In genomic region chr5:172807766-172808311, GRCh38 we compare ENCODE assay signal across 8 cellular contexts. TPM values are rescaled to one million over a fixed set of nuclear protein-coding genes. Genes with fewer than 3 reads are reported as not detected.
DNase-seq lines count a peak whose midpoint lies in the region; ATAC-seq and TF ChIP-seq lines count a peak whose summit lies in the region.
"Had no signal": no experiment of that assay in that cellular context is flagged by ENCODE, and none has a peak within 500 bp of the region (broad histone marks: within the 10 kb centered on the region; RNA-seq: fewer than 3 reads in every experiment).

No MANE protein-coding gene starts in this region.

- H3K4me1 Mint-ChIP-seq in T-helper 17 cell: peaks cover 9% of the 10 kb centered on the region

- H3K9me3 ChIP-seq in T-helper 17 cell (ENCODE audit: control insufficient read depth, low read length, poor library complexity, severe bottlenecking) (no peaks in the 10 kb centered on the region), iPS-18a (ENCODE audit: control insufficient read depth, low read depth, low read length) (no peaks in the 10 kb centered on the region), skeletal muscle tissue (ENCODE audit: control insufficient read depth in 3 of 3, low read length in 3 of 3) (no peaks in the 10 kb centered on the region), WERI-Rb-1 (ENCODE audit: severe bottlenecking) (no peaks in the 10 kb centered on the region)

- ATAC-seq in GM18907 (IDR thresholded peaks at IDR 0.05; ENCODE audit: unreplicated experiment): peak; percentile 6
- no peak for ATAC-seq in T-helper 17 cell

- DNase-seq in T-helper 17 cell: no peak
- no peak for DNase-seq in NCI-H146 treated with DMSO at 0.1 percent for 48 hours (lab: John Stamatoyannopoulos, UW; ENCODE audit: unreplicated experiment)
- DNase-seq in NCI-H774 (lab: John Stamatoyannopoulos, UW): no peak
- DNase-seq in WERI-Rb-1: no peak

- peak overlapping the region; percentile 87 for H3K4me3 Mint-ChIP-seq in T-helper 17 cell

- no peak overlapping the region for H3K27ac ChIP-seq in iPS-18a (ENCODE audit: low read length)
- H3K27ac ChIP-seq in skeletal muscle tissue (ENCODE audit: low read depth, low read length): peak overlapping the region; percentile 43
- no peak overlapping the region for H3K27ac ChIP-seq in WERI-Rb-1

- peak overlapping the region; percentile 96 for H3K27ac Mint-ChIP-seq in T-helper 17 cell

- H3K36me3 ChIP-seq in iPS-18a (ENCODE audit: control insufficient read depth, low read depth, low read length): no peaks in the 10 kb centered on the region
- no peaks in the 10 kb centered on the region for H3K36me3 ChIP-seq in skeletal muscle tissue (ENCODE audit: control insufficient read depth in 3 of 3, insufficient read depth in 3 of 3, low read length in 3 of 3)
- no peaks in the 10 kb centered on the region for H3K36me3 ChIP-seq in WERI-Rb-1
- H3K36me3 ChIP-seq: cardiac muscle cell had no signal

- no peaks in the 10 kb centered on the region for H3K27me3 Mint-ChIP-seq in T-helper 17 cell

- H3K27me3 ChIP-seq in iPS-18a (ENCODE audit: control insufficient read depth, insufficient read depth, low read length) (no peaks in the 10 kb centered on the region), skeletal muscle tissue (ENCODE audit: control insufficient read depth in 3 of 3, insufficient read depth in 3 of 3, low read length in 3 of 3) (no peaks in the 10 kb centered on the region), WERI-Rb-1 (ENCODE audit: insufficient read depth, low read depth, severe bottlenecking) (no peaks in the 10 kb centered on the region)
- H3K27me3 ChIP-seq: cardiac muscle cell had no signal

- H3K4me3 ChIP-seq in iPS-18a (ENCODE audit: low read length): no peak overlapping the region
- H3K4me3 ChIP-seq in skeletal muscle tissue (ENCODE audit: low read length in 3 of 3): peak overlapping the region in 1 of 3 donors; percentile 59
- H3K4me3 ChIP-seq in WERI-Rb-1 (ENCODE audit: low read depth, low read length): no peak overlapping the region
- H3K4me3 ChIP-seq: cardiac muscle cell had no signal

- TF ChIP-seq CTCF in WERI-Rb-1 (IDR thresholded peaks at IDR 0.05; ENCODE audit: low read depth, low read length): no peak

- H3K4me1 ChIP-seq in iPS-18a (ENCODE audit: control insufficient read depth, low read depth, low read length) (peaks cover 9% of the 10 kb centered on the region), skeletal muscle tissue (ENCODE audit: control insufficient read depth in 3 of 3, insufficient read depth in 3 of 3, low read length in 3 of 3) (no peaks in the 10 kb centered on the region)

- H3K9ac ChIP-seq in iPS-18a (ENCODE audit: low read length): peak overlapping the region; percentile 17
- H3K9ac ChIP-seq in skeletal muscle tissue (ENCODE audit: low read depth in 1 of 3, low read length in 3 of 3): peak overlapping the region; percentile 24 to 83 (median 58)

- H3K36me3 Mint-ChIP-seq in T-helper 17 cell (ENCODE audit: low read depth): no peaks in the 10 kb centered on the region

RNA-seq across cellular contexts. Expression of gene ERGIC1, which starts 26.2 kb away (rescaled TPM):
- total RNA-seq in T-helper 17 cell (10 to 100 TPM; 50.1 to 53.1 TPM), skeletal muscle tissue (46.4 TPM)

RNA-seq across cellular contexts. Expression of gene DUSP1, which starts 36.8 kb away (rescaled TPM):
- total RNA-seq in T-helper 17 cell (1,000 to 10,000 TPM; 1,522 to 2,429 TPM), skeletal muscle tissue (67.3 TPM)

Comparison
In these comparisons a context has a peak if more than half of its experiments do, and no peak if none do; other contexts are left out.
1. RNA of gene DUSP1, which starts 36.8 kb away (total RNA-seq): 1,522 to 2,429 TPM in T-helper 17 cell; 67.3 TPM in skeletal muscle tissue (single experiment); every median in the first group is over 10 times any median in the second.